18 cellular contexts compared by ENCODE assay signal in genomic region chr20:52279667-52280180, GRCh38.
"Had no signal": no experiment of that assay in that cellular context is flagged by ENCODE, and none has a peak within 500 bp of the region (broad histone marks: within the 10 kb centered on the region; RNA-seq: fewer than 3 reads in every experiment).

No MANE protein-coding gene starts in this region.

- H3K27ac ChIP-seq: ascending aorta, foreskin keratinocyte, tibial nerve, uterus had no signal

- DNase-seq: activated CD4-positive, alpha-beta T cell treated with anti-CD3 and anti-CD28 coated beads, Interleukin-2, amount 50 U/mL, for 1 hour; activated naive CD4-positive, alpha-beta T cell treated with anti-CD3 and anti-CD28 coated beads for 36 hours; activated naive CD8-positive, alpha-beta T cell treated with anti-CD3 and anti-CD28 coated beads, Interleukin-2, amount 50 U/mL, for 24 hours; activated T-cell treated with anti-CD3 and anti-CD28 coated beads for 4 hours; head of caudate nucleus; immature natural killer cell; posterior cingulate gyrus; retina; stimulated activated CD4-positive, alpha-beta T cell treated with anti-CD3 and anti-CD28 coated beads, Interleukin-4, amount 100 ng/mL, for 1 hour; stimulated activated naive B cell treated with anti-CD40 and anti-IgM and Interleukin-4, amounts not matched to agents 10 μg/mL and 1 μg/mL and 100 μg/mL, for 72 hours; substantia nigra; T-helper 2 cell; uterus had no signal

- H3K4me1 ChIP-seq: ascending aorta, foreskin keratinocyte, tibial nerve, uterus had no signal

- ATAC-seq: activated naive CD8-positive, alpha-beta T cell treated with anti-CD3 and anti-CD28 coated beads, Interleukin-2, amount 50 U/mL, for 24 hours; foreskin keratinocyte; natural killer cell treated with Interleukin-12 subunit alpha and Interleukin-12 subunit beta and Interleukin-15 and Interleukin-18, amount 100 ng/mL, for 72 hours; stimulated activated naive B cell treated with anti-CD40 and anti-IgM and Interleukin-4, amounts not matched to agents 10 μg/mL and 1 μg/mL and 100 μg/mL, for 72 hours; WTC11 had no signal

- H3K9me3 ChIP-seq: ascending aorta, tibial nerve, uterus had no signal

- H3K27me3 ChIP-seq: ascending aorta, foreskin keratinocyte, uterus had no signal

- H3K36me3 ChIP-seq: ascending aorta, tibial nerve, uterus had no signal

- H3K4me3 ChIP-seq: ascending aorta, tibial nerve, uterus had no signal
